7 cellular contexts compared by ENCODE assay signal in genomic region chr1:78840447-78841251, GRCh38.
DNase-seq lines count a peak whose midpoint lies in the region; ATAC-seq, FAIRE-seq and TF ChIP-seq lines count a peak whose summit lies in the region.

No MANE protein-coding gene starts in this region.

- H3K4me2 ChIP-seq in GM23248 (ENCODE audit: unreplicated experiment) = peak overlapping the region; percentile 69
- H3K4me2 ChIP-seq in H1 (ENCODE audit: insufficient read depth in 1 of 2, low read depth in 2 of 2, low read length in 2 of 2) = no peak overlapping the region

- no peak overlapping the region for H3K23ac ChIP-seq in H1 (ENCODE audit: insufficient read length)

- 0 out of 2 replicates have a peak overlapping the region, but pooled peaks have one; percentile 1 for H2BK5ac ChIP-seq in H1 (ENCODE audit: low read depth, low read length)

- H3K9ac ChIP-seq in GM23248 = peak overlapping the region; percentile 22; the same call in 1 of the 2 replicates
- no peak overlapping the region for H3K9ac ChIP-seq in H1 (replicated peaks in 1 of 4; ENCODE audit: extremely low read depth in 1 of 4, low read depth in 3 of 4, low read length in 3 of 4)

- H3K9me2 ChIP-seq in GM23248 (ENCODE audit: insufficient read depth) = no peaks in the 10 kb centered on the region

- no peak overlapping the region for H2BK20ac ChIP-seq in H1 (ENCODE audit: low read length)

- H4K20me1 ChIP-seq in GM23248 (ENCODE audit: insufficient read depth) (no peaks in the 10 kb centered on the region), H1 (replicated peaks in 1 of 2; ENCODE audit: control insufficient read depth in 1 of 2, insufficient read depth in 2 of 2, low read length in 2 of 2) (no peaks in the 10 kb centered on the region)

- peaks cover 15% of the 10 kb centered on the region for H3K4me1 Mint-ChIP-seq in activated T-cell treated with anti-CD3 and anti-CD28 coated beads, Interleukin-2, amount 50 U/mL, for 72 hours (ENCODE audit: low read depth)

- no peak overlapping the region for H4K8ac ChIP-seq in H1 (ENCODE audit: extremely low read depth, insufficient read depth, low read length)

- H3K4me1 ChIP-seq in GM23248 (ENCODE audit: insufficient read depth) = peaks cover 52% of the 10 kb centered on the region
- peaks cover 0 to 4% (median 0%) of the 10 kb centered on the region in 4 experiments; a peak in 2 of 7 replicates for H3K4me1 ChIP-seq in H1 (replicated peaks in 1 of 4; ENCODE audit: control insufficient read depth in 3 of 4, insufficient read depth in 4 of 4, low read length in 3 of 4)

- H3K14ac ChIP-seq in H1 (ENCODE audit: insufficient read length) = no peak overlapping the region

- H3K18ac ChIP-seq in H1 (ENCODE audit: extremely low read depth, low read length) = no peak overlapping the region

- CTCF ChIA-PET in H1 (lab: Charles Lee; ENCODE audit: partially characterized antibody) = interaction anchor here (0.6 to 5.2 kb wide), 12 partner anchors 13 to 590 kb away, joined by 3 to 68 read pairs (median 3); no protein-coding TSS in a partner anchor

- no peaks in the 10 kb centered on the region for H3K23me2 ChIP-seq in H1 (ENCODE audit: low read depth, low read length)

- no peak overlapping the region for H2BK15ac ChIP-seq in H1 (ENCODE audit: low read length)

- H3K27me3 ChIP-seq in GM23248 (replicated peaks; ENCODE audit: insufficient read depth) (no peaks in the 10 kb centered on the region), H1 (replicated peaks in 1 of 4; ENCODE audit: control insufficient read depth in 3 of 4, extremely low read depth in 1 of 4, insufficient read depth in 3 of 4, low read length in 3 of 4) (peaks cover 0 to 2% (median 0%) of the 10 kb centered on the region in 4 experiments; a peak in 1 of 7 replicates)

- H3K56ac ChIP-seq in H1 (replicated peaks; ENCODE audit: insufficient read length, low read depth, low read length) = no peak overlapping the region

- H3K79me2 ChIP-seq in GM23248 (ENCODE audit: insufficient read depth) = no peaks in the 10 kb centered on the region
- H3K79me2 ChIP-seq in H1 (ENCODE audit: control insufficient read depth in 1 of 2, insufficient read depth in 2 of 2, low read length in 2 of 2) = no peaks in the 10 kb centered on the region

- TF ChIP-seq EP300 in H1 (IDR thresholded peaks at IDR 0.05; ENCODE audit: borderline replicate concordance in 1 of 2, low read depth in 2 of 2, low read length in 2 of 2) = no peak

- no peak overlapping the region for H3K27ac Mint-ChIP-seq in activated T-cell treated with anti-CD3 and anti-CD28 coated beads, Interleukin-2, amount 50 U/mL, for 72 hours

- H3K36me3 ChIP-seq in GM23248 (ENCODE audit: low read depth) (no peaks in the 10 kb centered on the region), H1 (ENCODE audit: control insufficient read depth in 2 of 4, insufficient read depth in 4 of 4, low read length in 3 of 4) (no peaks in the 10 kb centered on the region)

- no peak overlapping the region; the same call in 1 of the 2 replicates for H3K27ac ChIP-seq in GM23248
- H3K27ac ChIP-seq in H1 (ENCODE audit: low read depth, low read length) = no peak overlapping the region

- no peak for TF ChIP-seq RAD21 in H1 (IDR thresholded peaks at IDR 0.05 in 1 of 2, conservative IDR thresholded peaks at IDR 0.05 in 1 of 2; ENCODE audit: low read depth in 2 of 2, low read length in 2 of 2)

- H3K36me3 Mint-ChIP-seq in activated T-cell treated with anti-CD3 and anti-CD28 coated beads, Interleukin-2, amount 50 U/mL, for 72 hours (ENCODE audit: insufficient read depth in 2 of 2) = no peaks in the 10 kb centered on the region

- no peak overlapping the region for H4K91ac ChIP-seq in H1 (replicated peaks; ENCODE audit: insufficient read length, low read length)

- no peak overlapping the region for H3K4ac ChIP-seq in H1 (replicated peaks; ENCODE audit: insufficient read length, low read depth, low read length)

- no peak for FAIRE-seq in H1 (lab: Jason Lieb, UNC)

- no peak for TF ChIP-seq CTCF in H1 (IDR thresholded peaks at IDR 0.05; ENCODE audit: control extremely low read depth in 1 of 3, insufficient read depth in 1 of 3, low read depth in 1 of 3, low read length in 3 of 3)

- H3K9me3 ChIP-seq in GM23248 (ENCODE audit: low read depth) (no peaks in the 10 kb centered on the region), H1 (ENCODE audit: insufficient read depth in 2 of 2, low read depth in 1 of 2, low read length in 1 of 2) (no peaks in the 10 kb centered on the region)

- ATAC-seq in HG02938 (IDR thresholded peaks at IDR 0.05; ENCODE audit: unreplicated experiment) = no peak
- ATAC-seq in activated T-cell treated with anti-CD3 and anti-CD28 coated beads, Interleukin-2, amount 50 U/mL, for 72 hours (replicated peaks in 1 of 2) = no peak

- H3K4me3 ChIP-seq in GM23248 = peak overlapping the region; percentile 46
- no peak overlapping the region for H3K4me3 ChIP-seq in H1 (ENCODE audit: extremely low read depth in 1 of 4, insufficient read depth in 2 of 4, low read depth in 3 of 4, low read length in 4 of 4)
- peak overlapping the region; percentile 20 for H3K4me3 ChIP-seq in skeletal muscle cell (ENCODE audit: low read depth, low read length)

- H3K4me3 Mint-ChIP-seq in activated T-cell treated with anti-CD3 and anti-CD28 coated beads, Interleukin-2, amount 50 U/mL, for 72 hours = no peak overlapping the region

- TF ChIP-seq POLR2A in H1 (IDR thresholded peaks at IDR 0.05; ENCODE audit: control extremely low read depth in 1 of 2, low read depth in 2 of 2, low read length in 2 of 2) = no peak

- H2AFZ ChIP-seq in GM23248 = peak overlapping the region; percentile 82
- H2AFZ ChIP-seq in H1 (ENCODE audit: low read length) = peak overlapping the region; percentile 63; the same call in 1 of the 2 replicates

- in situ Hi-C loops in GM23248 (cut with MboI) = loop anchor here (10.0 kb wide), 1 partner anchor 354 kb away; no protein-coding TSS in a partner anchor

- DNase-seq in GM23248 = peak; percentile 78
- DNase-seq in NCI-H345 (lab: John Stamatoyannopoulos, UW) = peak; percentile 81
- DNase-seq in H1 (ENCODE audit: low read depth in 1 of 2, low spot score in 2 of 2) = peak in 1 of 2 experiments; percentile 46
- peak; percentile 92 for DNase-seq in skeletal muscle cell (ENCODE audit: low read depth)
- no peak for DNase-seq in NOMO-1 (lab: John Stamatoyannopoulos, UW; ENCODE audit: unreplicated experiment in 2 of 2)
- no peak for DNase-seq in activated T-cell treated with anti-CD3 and anti-CD28 coated beads, Interleukin-2, amount 50 U/mL, for 72 hours

- H2BK120ac ChIP-seq in H1 (replicated peaks; ENCODE audit: low read depth, low read length) = no peak overlapping the region

- H3F3A ChIP-seq in GM23248 (ENCODE audit: insufficient read depth) = peaks cover 29% of the 10 kb centered on the region

- no peak overlapping the region for H2AK5ac ChIP-seq in H1 (ENCODE audit: low read depth, low read length)

- 10 to 11% methylated on average over 8 of the region's 8 CpGs for WGBS in GM23248 (ENCODE audit: low coverage in 1 of 2, low lambda C conversion rate in 2 of 2, missing lambda C conversion rate in 2 of 2), 2 experiments
- 83% methylated on average over 8 of the region's 8 CpGs; no CpG with 5 or more reads in 1 of the 2 experiments for WGBS in H1 (ENCODE audit: extremely low coverage in 1 of 2, insufficient coverage in 1 of 2, insufficient read length in 1 of 2, insufficient replicate concordance in 2 of 2, low coverage in 1 of 2, low lambda C conversion rate in 2 of 2, missing lambda C conversion rate in 1 of 2), 2 experiments

- no peak overlapping the region for H4K5ac ChIP-seq in H1 (ENCODE audit: insufficient read length, low read depth, low read length)

- no peaks in the 10 kb centered on the region for H3K27me3 Mint-ChIP-seq in activated T-cell treated with anti-CD3 and anti-CD28 coated beads, Interleukin-2, amount 50 U/mL, for 72 hours (ENCODE audit: low read depth)

- H3K9me3 Mint-ChIP-seq in activated T-cell treated with anti-CD3 and anti-CD28 coated beads, Interleukin-2, amount 50 U/mL, for 72 hours = no peaks in the 10 kb centered on the region

- no peak overlapping the region; the same call in 1 of the 2 replicates for H2BK12ac ChIP-seq in H1 (ENCODE audit: low read depth, low read length)

- H3K79me1 ChIP-seq in H1 (ENCODE audit: low read depth, low read length) = no peaks in the 10 kb centered on the region

- POLR2A ChIA-PET in H1 (lab: Charles Lee; ENCODE audit: partially characterized antibody) = interaction anchor here (0.5 to 1.1 kb wide), 2 partner anchors 204 to 735 kb away, joined by 3 read pairs; no protein-coding TSS in a partner anchor

TF ChIP-seq in H1, 55 proteins besides CTCF, POLR2A, EP300 and RAD21 (continues in another document):
- TF ChIP-seq NANOG (IDR thresholded peaks at IDR 0.05; ENCODE audit: insufficient read depth, low read depth, low read length, poor library complexity, severe bottlenecking) (no peak), SAP30 (IDR thresholded peaks at IDR 0.05; ENCODE audit: insufficient read depth, insufficient replicate concordance, low read length) (no peak), KDM5A (IDR thresholded peaks at IDR 0.05; ENCODE audit: low read length) (no peak), RXRA (IDR thresholded peaks at IDR 0.05; ENCODE audit: insufficient read depth, low read depth, low read length) (no peak), POU5F1 (IDR thresholded peaks at IDR 0.05; ENCODE audit: low read depth, low read length) (no peak), CHD2 (IDR thresholded peaks at IDR 0.05; ENCODE audit: low read length) (no peak), RBBP5 (IDR thresholded peaks at IDR 0.05; ENCODE audit: borderline replicate concordance, low read depth, low read length) (no peak), KDM1A (IDR thresholded peaks at IDR 0.05; ENCODE audit: borderline replicate concordance, low read length) (no peak), CREB1 (IDR thresholded peaks at IDR 0.05) (no peak), EZH2 (IDR thresholded peaks at IDR 0.05; ENCODE audit: low read depth, low read length, severe bottlenecking) (no peak), TEAD4 (IDR thresholded peaks at IDR 0.05; ENCODE audit: low read depth, low read length) (no peak), CEBPB (IDR thresholded peaks at IDR 0.05; ENCODE audit: low read depth, low read length) (no peak), BCL11A (IDR thresholded peaks at IDR 0.05; ENCODE audit: low read depth in 2 of 2, low read length in 2 of 2) (no peak), GTF2F1 (IDR thresholded peaks at IDR 0.05; ENCODE audit: borderline replicate concordance, low read depth, low read length) (no peak)
- TF ChIP-seq, protein P1, sequence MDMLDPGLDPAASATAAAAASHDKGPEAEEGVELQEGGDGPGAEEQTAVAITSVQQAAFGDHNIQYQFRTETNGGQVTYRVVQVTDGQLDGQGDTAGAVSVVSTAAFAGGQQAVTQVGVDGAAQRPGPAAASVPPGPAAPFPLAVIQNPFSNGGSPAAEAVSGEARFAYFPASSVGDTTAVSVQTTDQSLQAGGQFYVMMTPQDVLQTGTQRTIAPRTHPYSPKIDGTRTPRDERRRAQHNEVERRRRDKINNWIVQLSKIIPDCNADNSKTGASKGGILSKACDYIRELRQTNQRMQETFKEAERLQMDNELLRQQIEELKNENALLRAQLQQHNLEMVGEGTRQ (IDR thresholded peaks at IDR 0.05; ENCODE audit: low read length) = no peak

Comparison
In these comparisons a context has a peak if more than half of its experiments do, and no peak if none do; other contexts are left out.
1. DNase-seq: peak in GM23248 (single experiment), NCI-H345 (single experiment) and skeletal muscle cell (single experiment); none in NOMO-1 (0 of 2) and activated T-cell treated with anti-CD3 and anti-CD28 coated beads, Interleukin-2, amount 50 U/mL, for 72 hours (0 of 2).
2. H3K4me3 ChIP-seq: peak in GM23248 (single experiment) and skeletal muscle cell (single experiment); none in H1 (0 of 4).